8 cellular contexts compared by ENCODE assay signal in the genomic region with DNA sequence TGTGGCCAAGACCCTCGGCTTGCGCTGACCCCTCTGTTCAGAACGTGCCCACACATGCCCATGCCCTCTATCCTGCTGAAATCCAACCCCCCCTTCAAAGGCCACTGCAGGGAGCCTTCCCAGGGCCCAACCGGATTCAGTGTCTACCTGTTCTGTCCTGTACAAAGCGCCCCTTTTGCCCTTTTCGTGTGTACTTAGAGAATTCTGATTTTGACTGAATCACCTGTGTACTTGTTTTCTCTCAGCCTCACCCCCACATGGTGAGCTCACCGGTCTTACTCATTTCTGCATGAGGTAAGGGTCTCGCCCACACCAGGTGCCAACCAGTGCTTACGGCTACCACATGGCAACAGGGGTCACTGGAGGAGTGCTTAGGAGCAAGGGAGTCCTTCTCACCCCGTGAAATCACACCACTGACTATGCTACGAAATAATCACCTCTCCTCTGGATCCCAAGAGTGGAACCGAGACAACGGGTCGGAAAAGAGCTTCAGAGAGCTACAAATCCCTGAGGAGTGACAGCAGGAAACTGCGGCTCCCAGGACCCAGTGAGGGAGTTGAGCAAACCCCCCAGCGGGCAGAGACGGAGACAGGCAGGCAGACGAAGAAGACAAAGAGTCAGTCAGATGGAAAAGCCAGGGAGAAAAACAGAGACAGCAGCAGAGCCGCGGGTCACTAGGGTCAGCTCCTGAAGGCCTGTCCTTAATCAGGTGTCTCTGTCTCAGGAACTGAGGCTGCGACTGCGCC. TPM values are rescaled to one million over a fixed set of nuclear protein-coding genes. Genes with fewer than 3 reads are reported as not detected.
DNase-seq lines count a peak whose midpoint lies in the region; ATAC-seq and TF ChIP-seq lines count a peak whose summit lies in the region.

No MANE protein-coding gene starts in this region.

- peak in 1 of 3 donors; percentile 36 for DNase-seq in CD4-positive, CD25-positive, alpha-beta regulatory T cell
- DNase-seq in NCI-H1694 (lab: John Stamatoyannopoulos, UW) (peak; percentile 67), amniotic epithelial cell (ENCODE audit: low read depth) (peak; percentile 74), mesothelial cell of epicardium (ENCODE audit: low spot score in 2 of 2, unreplicated experiment in 2 of 2) (no peak), tibial nerve (ENCODE audit: low spot score in 2 of 2) (no peak)

- peak overlapping the region in 2 of 3 donors; percentile 67 to 95 for H3K27ac Mint-ChIP-seq in CD4-positive, CD25-positive, alpha-beta regulatory T cell
- peak overlapping the region; percentile 96 for H3K27ac Mint-ChIP-seq in mesothelial cell of epicardium

- H3K4me3 ChIP-seq in CD4-positive, CD25-positive, alpha-beta regulatory T cell (ENCODE audit: low read depth, low read length) = no peak overlapping the region
- peak overlapping the region in 3 of 4 donors; percentile 10 to 23 (median 20) for H3K4me3 ChIP-seq in tibial nerve

- H3K4me3 Mint-ChIP-seq in CD4-positive, CD25-positive, alpha-beta regulatory T cell = peak overlapping the region in 3 of 4 donors; percentile 36 to 89 (median 43)
- H3K4me3 Mint-ChIP-seq in mesothelial cell of epicardium = peak overlapping the region; percentile 37

- 66 to 70% methylated on average over 22 of the region's 22 CpGs for WGBS in tibial nerve, 2 donors

- peaks cover 0 to 45% (median 31%) of the 10 kb centered on the region in 4 donors for H3K4me1 Mint-ChIP-seq in CD4-positive, CD25-positive, alpha-beta regulatory T cell
- peaks cover 54% of the 10 kb centered on the region for H3K4me1 Mint-ChIP-seq in mesothelial cell of epicardium

- no peak for TF ChIP-seq EP300 in tibial nerve (IDR thresholded peaks at IDR 0.05)

- H3K9me3 ChIP-seq in CD4-positive, CD25-positive, alpha-beta regulatory T cell (ENCODE audit: control insufficient read depth in 2 of 2, low read length in 2 of 2) = no peaks in the 10 kb centered on the region
- no peaks in the 10 kb centered on the region for H3K9me3 ChIP-seq in tibial nerve

- H3K27me3 Mint-ChIP-seq in CD4-positive, CD25-positive, alpha-beta regulatory T cell = peaks cover 10% of the 10 kb centered on the region
- no peaks in the 10 kb centered on the region for H3K27me3 Mint-ChIP-seq in mesothelial cell of epicardium (ENCODE audit: low read depth)

- H3K27ac ChIP-seq in CD4-positive, CD25-positive, alpha-beta regulatory T cell (ENCODE audit: insufficient read depth, low read length, poor library complexity, severe bottlenecking) = no peak overlapping the region
- peak overlapping the region; percentile 59 to 99 (median 91) for H3K27ac ChIP-seq in tibial nerve

- no peaks in the 10 kb centered on the region for H3K36me3 ChIP-seq in CD4-positive, CD25-positive, alpha-beta regulatory T cell (ENCODE audit: control insufficient read depth, insufficient read depth, low read length)
- no peaks in the 10 kb centered on the region for H3K36me3 ChIP-seq in tibial nerve

- TF ChIP-seq POLR2A in tibial nerve (IDR thresholded peaks at IDR 0.05) = no peak

- no peak for ATAC-seq in CD4-positive, CD25-positive, alpha-beta regulatory T cell (ENCODE audit: low read depth in 2 of 2)
- ATAC-seq in GM21825 (IDR thresholded peaks at IDR 0.05; ENCODE audit: unreplicated experiment) = no peak
- no peak for ATAC-seq in GM18870 (IDR thresholded peaks at IDR 0.05; ENCODE audit: unreplicated experiment)
- no peak for ATAC-seq in GM21367 (IDR thresholded peaks at IDR 0.05; ENCODE audit: unreplicated experiment)

- H3K9me3 Mint-ChIP-seq in CD4-positive, CD25-positive, alpha-beta regulatory T cell = no peaks in the 10 kb centered on the region
- H3K9me3 Mint-ChIP-seq in mesothelial cell of epicardium = no peaks in the 10 kb centered on the region

- peaks cover 36% of the 10 kb centered on the region for H3K4me1 ChIP-seq in CD4-positive, CD25-positive, alpha-beta regulatory T cell (ENCODE audit: control insufficient read depth, insufficient read depth, low read length, poor library complexity, severe bottlenecking)
- peaks cover 0 to 59% (median 39%) of the 10 kb centered on the region in 4 donors for H3K4me1 ChIP-seq in tibial nerve

- no peaks in the 10 kb centered on the region for H3K36me3 Mint-ChIP-seq in CD4-positive, CD25-positive, alpha-beta regulatory T cell
- no peaks in the 10 kb centered on the region for H3K36me3 Mint-ChIP-seq in mesothelial cell of epicardium

- H3K27me3 ChIP-seq in CD4-positive, CD25-positive, alpha-beta regulatory T cell (ENCODE audit: control insufficient read depth, insufficient read depth, low read length) = no peaks in the 10 kb centered on the region
- H3K27me3 ChIP-seq in tibial nerve = no peaks in the 10 kb centered on the region

- no peak for TF ChIP-seq CTCF in mesothelial cell of epicardium (IDR thresholded peaks at IDR 0.05; ENCODE audit: unreplicated experiment)
- no peak for TF ChIP-seq CTCF in tibial nerve (IDR thresholded peaks at IDR 0.05)

RNA-seq across cellular contexts. Expression of a gene that starts 2.1 kb away (rescaled TPM):
- total RNA-seq in CD4-positive, CD25-positive, alpha-beta regulatory T cell = not detected
- polyA plus RNA-seq in CD4-positive, CD25-positive, alpha-beta regulatory T cell = not detected
- total RNA-seq in mesothelial cell of epicardium (0.43 to 0.51 TPM in 2 of 3 replicates, not detected in the other), tibial nerve (10 to 100 TPM in 1 of 4 donors, 1 to 10 TPM in 2, not detected in 1; 2.3 to 12.6 (median 4.2) TPM)

RNA-seq across cellular contexts. Expression of a gene that starts 18.7 kb away (rescaled TPM):
- not detected for total RNA-seq in CD4-positive, CD25-positive, alpha-beta regulatory T cell
- not detected for polyA plus RNA-seq in CD4-positive, CD25-positive, alpha-beta regulatory T cell
- total RNA-seq in mesothelial cell of epicardium = not detected in 3 replicates
- total RNA-seq in tibial nerve = 1 to 10 TPM in 2 of 4 donors, not detected in 2; 1.1 to 2.7 TPM

RNA-seq across cellular contexts. Expression of a gene that starts 22.2 kb away (rescaled TPM):
- total RNA-seq in CD4-positive, CD25-positive, alpha-beta regulatory T cell = 928 TPM
- 1,000 to 10,000 TPM; 2,534 to 4,309 (median 3,364) TPM for polyA plus RNA-seq in CD4-positive, CD25-positive, alpha-beta regulatory T cell
- total RNA-seq in mesothelial cell of epicardium = 7.8 to 12.7 TPM (median 10.2 TPM) in 3 replicates
- 100 to 1,000 TPM; 398 to 439 (median 420) TPM for total RNA-seq in tibial nerve

RNA-seq across cellular contexts. Expression of a gene that starts 27.1 kb away (rescaled TPM):
- total RNA-seq in CD4-positive, CD25-positive, alpha-beta regulatory T cell = 1.8 TPM
- polyA plus RNA-seq in CD4-positive, CD25-positive, alpha-beta regulatory T cell = 1 to 10 TPM; 1.2 to 3.0 (median 1.7) TPM
- total RNA-seq in mesothelial cell of epicardium (not detected in 3 replicates), tibial nerve (not detected)

RNA-seq across cellular contexts. Expression of a gene that starts 32.0 kb away (rescaled TPM):
- total RNA-seq in CD4-positive, CD25-positive, alpha-beta regulatory T cell = 304 TPM
- polyA plus RNA-seq in CD4-positive, CD25-positive, alpha-beta regulatory T cell = 1,000 to 10,000 TPM in 2 of 4 donors, 100 to 1,000 TPM in 2; 660 to 1,174 (median 946) TPM
- total RNA-seq in mesothelial cell of epicardium (2.4 to 4.4 TPM (median 3.9 TPM) in 3 replicates), tibial nerve (1,000 to 10,000 TPM in 2 of 4 donors, 100 to 1,000 TPM in 2; 651 to 1,173 (median 946) TPM)

Comparison
In these comparisons a context has a peak if more than half of its experiments do, and no peak if none do; other contexts are left out.
1. DNase-seq: peak in NCI-H1694 (single experiment) and amniotic epithelial cell (single experiment); none in mesothelial cell of epicardium (0 of 2) and tibial nerve (0 of 2).
2. RNA of a gene that starts 22.2 kb away (total RNA-seq): 928 TPM in CD4-positive, CD25-positive, alpha-beta regulatory T cell (single experiment) and 398 to 439 TPM in tibial nerve; 7.8 to 12.7 TPM in mesothelial cell of epicardium; every median in the first group is over 10 times any median in the second.